ENCODE assay signal across 26 cellular contexts in the genomic region with DNA sequence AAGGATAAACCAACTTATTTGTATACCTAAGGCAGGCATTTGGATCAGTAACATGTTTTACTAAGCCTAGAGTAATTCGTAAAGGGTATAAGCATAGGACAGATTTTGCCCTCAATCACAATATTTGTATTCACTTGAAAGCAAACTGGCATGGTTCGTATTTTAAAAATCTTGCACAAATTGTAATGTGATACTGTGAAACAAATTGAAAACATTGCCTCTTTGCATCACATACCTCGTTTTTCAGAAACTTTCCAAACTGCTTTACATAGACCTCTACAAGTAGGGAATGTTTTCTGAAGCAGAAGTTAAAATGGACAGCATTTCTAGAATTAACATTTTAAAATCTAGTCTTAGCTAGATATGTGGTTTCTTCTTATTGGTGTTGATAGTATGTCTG.
"Had no signal": no experiment of that assay in that cellular context is flagged by ENCODE, and none has a peak within 500 bp of the region (broad histone marks: within the 10 kb centered on the region; RNA-seq: fewer than 3 reads in every experiment).

No MANE protein-coding gene starts in this region.

- H3K4me3 Mint-ChIP-seq: mesothelial cell of epicardium; natural killer cell; nephron progenitor cell; neural progenitor cell; stimulated activated memory B cell treated with anti-CD40 and anti-IgM and Interleukin-4, amounts not matched to agents 10 μg/mL and 1 μg/mL and 100 μg/mL, for 72 hours; stimulated activated naive CD8-positive, alpha-beta T cell treated with anti-CD3 and anti-CD28 coated beads, Interleukin-15, amount 100 ng/mL, for 72 hours had no signal

- H3K27ac Mint-ChIP-seq: mesothelial cell of epicardium; natural killer cell; nephron progenitor cell; neural progenitor cell; stimulated activated memory B cell treated with anti-CD40 and anti-IgM and Interleukin-4, amounts not matched to agents 10 μg/mL and 1 μg/mL and 100 μg/mL, for 72 hours had no signal

- H3K27me3 ChIP-seq: neural progenitor cell, neutrophil, right lobe of liver, transverse colon, upper lobe of right lung had no signal

- FAIRE-seq: urothelium cell line had no signal

- H3K27me3 Mint-ChIP-seq: naive B cell; stimulated activated memory B cell treated with anti-CD40 and anti-IgM and Interleukin-4, amounts not matched to agents 10 μg/mL and 1 μg/mL and 100 μg/mL, for 72 hours; stimulated activated naive CD8-positive, alpha-beta T cell treated with anti-CD3 and anti-CD28 coated beads, Interleukin-15, amount 100 ng/mL, for 72 hours had no signal

- H3K4me1 Mint-ChIP-seq: neural progenitor cell had no signal

- H3K27ac ChIP-seq: neural progenitor cell, neutrophil, parathyroid adenoma, psoas muscle, right lobe of liver, transverse colon, upper lobe of right lung had no signal

- H3K9me3 Mint-ChIP-seq: mesothelial cell of epicardium; natural killer cell; nephron progenitor cell; neural progenitor cell; stimulated activated naive CD8-positive, alpha-beta T cell treated with anti-CD3 and anti-CD28 coated beads, Interleukin-15, amount 100 ng/mL, for 72 hours had no signal

- H3K36me3 Mint-ChIP-seq: mesothelial cell of epicardium had no signal

- H3K4me1 ChIP-seq: neural progenitor cell, parathyroid adenoma, psoas muscle, right lobe of liver, upper lobe of right lung had no signal

- H2AFZ ChIP-seq: neural progenitor cell, parathyroid adenoma had no signal

- H3K4me2 ChIP-seq: neural progenitor cell, smooth muscle cell had no signal

- H3K9me3 ChIP-seq: left ventricle myocardium inferior, neutrophil, psoas muscle, right lobe of liver, transverse colon, upper lobe of right lung had no signal

- H3K36me3 ChIP-seq: left ventricle myocardium inferior, neural progenitor cell, right lobe of liver, transverse colon had no signal

- H3K9ac ChIP-seq: neural progenitor cell, parathyroid adenoma had no signal

- H3K4me3 ChIP-seq: left ventricle myocardium inferior, lung, neural progenitor cell, psoas muscle, right lobe of liver, smooth muscle cell, transverse colon, upper lobe of right lung had no signal

- DNase-seq: islet precursor cell; left ventricle myocardium inferior; mesendoderm; naive B cell; natural killer cell; nephron progenitor cell; occipital lobe; psoas muscle; right lobe of liver; stimulated activated CD4-positive, alpha-beta T cell treated with anti-CD3 and anti-CD28 coated beads, Interleukin-1b, Interleukin-23, amount 100 ng/mL, for 48 hours; stimulated activated CD4-positive, alpha-beta T cell treated with anti-CD3 and anti-CD28 coated beads, Interleukin-2, amount 100 ng/mL, for 48 hours; stimulated activated CD4-positive, alpha-beta T cell treated with anti-CD3 and anti-CD28 coated beads, Interleukin-4, amount 100 ng/mL, for 4 hours; stimulated activated CD8-positive, alpha-beta memory T cell treated with anti-CD3 and anti-CD28 coated beads, Interleukin-4, amount 100 ng/mL, for 48 hours; stimulated activated naive CD4-positive, alpha-beta T cell treated with Interleukin-2 at 50 U/mL for 16 hours; stimulated activated naive CD8-positive, alpha-beta T cell treated with anti-CD3 and anti-CD28 coated beads, Interleukin-15, amount 100 ng/mL, for 72 hours; substantia nigra; transverse colon; upper lobe of right lung had no signal
